ENCODE assay signal across 24 cellular contexts in the genomic region with DNA sequence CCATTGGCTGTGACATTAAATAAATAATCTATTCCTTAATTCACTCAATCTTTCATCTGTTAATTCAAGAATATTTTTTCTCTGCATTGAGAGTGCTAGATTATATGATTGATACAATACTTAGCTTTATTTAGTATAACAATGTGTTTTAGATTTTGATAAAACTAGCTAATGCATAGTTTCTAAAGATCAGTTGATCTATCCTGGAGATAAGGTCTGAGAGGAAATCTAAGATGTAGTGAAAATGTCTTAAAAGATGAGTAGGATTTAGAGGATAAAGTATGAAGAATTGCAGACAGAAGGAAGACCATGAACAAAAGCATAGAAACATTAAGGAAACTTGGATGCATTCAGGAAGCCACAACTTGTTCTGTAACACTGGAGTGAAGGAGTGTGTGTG.
"Had no signal": no experiment of that assay in that cellular context is flagged by ENCODE, and none has a peak within 500 bp of the region (broad histone marks: within the 10 kb centered on the region; RNA-seq: fewer than 3 reads in every experiment).

No MANE protein-coding gene starts in this region.

- H3K27ac ChIP-seq: neural progenitor cell, ovary, parathyroid adenoma, psoas muscle, right lobe of liver, sigmoid colon, stomach, thoracic aorta, thyroid gland, tibial nerve, upper lobe of left lung, vagina had no signal

- H3K4me2 ChIP-seq: neural progenitor cell had no signal

- H2AFZ ChIP-seq: parathyroid adenoma had no signal

- ATAC-seq: psoas muscle; right cardiac atrium; right lobe of liver; stimulated activated effector memory CD8-positive, alpha-beta T cell treated with anti-CD3 and anti-CD28 coated beads, Interleukin-12 subunit alpha, Interleukin-12 subunit beta, amount 100 ng/mL, for 72 hours; stimulated activated naive B cell treated with anti-CD40 and anti-IgM and Interleukin-4, amounts not matched to agents 10 μg/mL and 1 μg/mL and 100 μg/mL, for 72 hours had no signal

- DNase-seq: occipital lobe; ovary; posterior cingulate gyrus; psoas muscle; right cardiac atrium; right lobe of liver; sigmoid colon; small intestine; stimulated activated CD4-positive, alpha-beta T cell treated with anti-CD3 and anti-CD28 coated beads, Interleukin-15, amount 100 ng/mL, for 24 hours; stimulated activated CD4-positive, alpha-beta T cell treated with anti-CD3 and anti-CD28 coated beads, Interleukin-2, amount 100 ng/mL, for 24 hours; stimulated activated CD4-positive, alpha-beta T cell treated with anti-CD3 and anti-CD28 coated beads, Interleukin-2, amount 100 ng/mL, for 48 hours; stimulated activated CD4-positive, alpha-beta T cell treated with anti-CD3 and anti-CD28 coated beads, Interleukin-4, amount 100 ng/mL, for 24 hours; stimulated activated naive B cell treated with anti-CD40 and anti-IgM and Interleukin-4, amounts not matched to agents 10 μg/mL and 1 μg/mL and 100 μg/mL, for 72 hours; stimulated activated naive CD4-positive, alpha-beta T cell treated with Interleukin-2 at 50 U/mL for 16 hours; stomach; thyroid gland; trophoblast cell; upper lobe of left lung had no signal

- H3K9ac ChIP-seq: neural progenitor cell, parathyroid adenoma had no signal

- H3K9me3 ChIP-seq: ovary, psoas muscle, right lobe of liver, sigmoid colon, stomach, thoracic aorta, thyroid gland, tibial nerve, upper lobe of left lung, vagina had no signal

- H3K79me2 ChIP-seq: parathyroid adenoma had no signal

- H3K36me3 ChIP-seq: neural progenitor cell, ovary, right lobe of liver, sigmoid colon, stomach, thoracic aorta, thyroid gland, tibial nerve, upper lobe of left lung, vagina had no signal

- H3K27me3 ChIP-seq: neural progenitor cell, ovary, right lobe of liver, sigmoid colon, stomach, thyroid gland, tibial nerve, upper lobe of left lung, vagina had no signal

- H3K4me1 ChIP-seq: neural progenitor cell, parathyroid adenoma, psoas muscle, right lobe of liver, stomach, thyroid gland, tibial nerve, vagina had no signal

- H3K4me3 ChIP-seq: neural progenitor cell, ovary, psoas muscle, right lobe of liver, sigmoid colon, stomach, thoracic aorta, thyroid gland, tibial nerve, upper lobe of left lung, vagina had no signal
